In the genomic region with DNA sequence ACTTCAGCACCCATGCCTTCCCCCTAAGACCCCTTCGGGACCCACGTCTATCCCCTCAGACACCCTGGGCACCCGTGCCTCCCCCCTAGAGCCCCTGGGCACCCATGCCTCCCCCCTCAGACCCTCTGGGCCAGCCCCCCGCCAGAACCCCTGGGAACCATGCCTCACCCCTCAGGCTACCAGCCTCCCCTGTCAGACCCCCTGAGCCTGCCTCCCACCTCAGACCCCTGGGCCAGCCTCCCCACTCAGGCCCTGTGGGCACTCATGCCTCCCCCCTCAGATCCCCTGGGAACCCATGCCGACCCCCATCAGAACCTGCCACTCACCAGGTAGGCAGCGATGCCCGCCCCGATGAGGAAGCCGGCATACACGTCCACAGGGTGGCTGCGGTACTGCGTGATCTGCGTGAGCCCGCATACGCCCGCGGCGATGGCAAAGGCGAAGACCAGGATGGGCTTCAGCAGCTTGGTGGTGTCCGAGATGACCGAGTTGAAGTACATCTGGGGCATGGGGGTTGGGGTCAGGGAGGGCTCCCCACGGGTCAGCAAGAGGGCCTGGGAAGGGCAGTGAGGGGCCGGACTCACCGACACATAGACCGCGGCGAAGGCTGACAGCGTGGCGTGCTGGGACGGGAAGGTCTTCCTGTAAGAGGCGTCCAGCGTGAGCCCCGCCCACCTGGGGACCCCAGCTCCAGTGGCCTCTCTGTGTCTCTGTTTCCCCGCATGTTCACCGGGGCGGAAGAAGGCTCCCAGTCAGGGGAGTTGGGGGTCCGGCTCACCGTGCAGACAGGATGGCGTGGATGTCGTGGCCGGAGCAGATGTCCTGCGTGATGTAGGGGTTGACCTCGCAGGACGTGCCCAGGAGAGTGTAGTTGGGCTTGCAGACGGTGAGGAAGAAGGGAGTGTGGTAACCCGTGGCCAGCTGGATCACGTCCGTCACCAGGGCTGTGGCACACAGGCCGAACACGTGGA, we compare ENCODE assay signal across 2 cellular contexts.
TF ChIP-seq lines count a peak whose summit lies in the region.

No MANE protein-coding gene starts in this region.

TF ChIP-seq in HCT116, 20 proteins besides CTCF, POLR2A, EP300 and RAD21:
- TF ChIP-seq, protein P1, sequence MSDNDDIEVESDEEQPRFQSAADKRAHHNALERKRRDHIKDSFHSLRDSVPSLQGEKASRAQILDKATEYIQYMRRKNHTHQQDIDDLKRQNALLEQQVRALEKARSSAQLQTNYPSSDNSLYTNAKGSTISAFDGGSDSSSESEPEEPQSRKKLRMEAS (IDR thresholded peaks at IDR 0.05): no peak
- TF ChIP-seq CEBPB (IDR thresholded peaks at IDR 0.05; ENCODE audit: low read depth) (no peak), JUND (IDR thresholded peaks at IDR 0.05) (no peak), TCF7L2 (IDR thresholded peaks at IDR 0.05; ENCODE audit: borderline replicate concordance, extremely low read depth, insufficient read depth, insufficient read length) (no peak), YY1 (IDR thresholded peaks at IDR 0.05; ENCODE audit: extremely low read depth, insufficient replicate concordance, low read depth, low read length) (no peak), POLR2AphosphoS5 (IDR thresholded peaks at IDR 0.05; ENCODE audit: low read depth, low read length) (no peak)
TF ChIP-seq in HCT116: peak in this region for 0.

TF ChIP-seq in GM12878, 131 proteins besides CTCF, POLR2A, EP300 and RAD21:
- no peak for TF ChIP-seq CBX3 (IDR thresholded peaks at IDR 0.05; ENCODE audit: borderline replicate concordance, low read depth)
- TF ChIP-seq, protein P1 (IDR thresholded peaks at IDR 0.05; ENCODE audit: low read depth, low read length): no peak
- TF ChIP-seq SMAD5 (IDR thresholded peaks at IDR 0.05; ENCODE audit: low read depth): no peak
- TF ChIP-seq MYC (IDR thresholded peaks at IDR 0.05; ENCODE audit: insufficient read depth, insufficient read length, insufficient replicate concordance, low read length, severe bottlenecking): no peak
- no peak for TF ChIP-seq ZNF384 (IDR thresholded peaks at IDR 0.05; ENCODE audit: borderline replicate concordance, low read depth, low read length)
- peak; percentile 33; the same call in 1 of the 2 replicates for TF ChIP-seq BCL11A (IDR thresholded peaks at IDR 0.05; ENCODE audit: low read depth, low read length)
- TF ChIP-seq CBFB (IDR thresholded peaks at IDR 0.05; ENCODE audit: low read depth): peak; percentile 53; the same call in 1 of the 2 replicates
- peak; percentile 81 for TF ChIP-seq POLR2AphosphoS5 (IDR thresholded peaks at IDR 0.05; ENCODE audit: low read length)
- TF ChIP-seq, protein P2, sequence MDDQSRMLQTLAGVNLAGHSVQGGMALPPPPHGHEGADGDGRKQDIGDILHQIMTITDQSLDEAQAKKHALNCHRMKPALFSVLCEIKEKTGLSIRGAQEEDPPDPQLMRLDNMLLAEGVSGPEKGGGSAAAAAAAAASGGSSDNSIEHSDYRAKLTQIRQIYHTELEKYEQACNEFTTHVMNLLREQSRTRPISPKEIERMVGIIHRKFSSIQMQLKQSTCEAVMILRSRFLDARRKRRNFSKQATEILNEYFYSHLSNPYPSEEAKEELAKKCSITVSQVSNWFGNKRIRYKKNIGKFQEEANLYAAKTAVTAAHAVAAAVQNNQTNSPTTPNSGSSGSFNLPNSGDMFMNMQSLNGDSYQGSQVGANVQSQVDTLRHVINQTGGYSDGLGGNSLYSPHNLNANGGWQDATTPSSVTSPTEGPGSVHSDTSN (IDR thresholded peaks at IDR 0.05; ENCODE audit: insufficient replicate concordance, low read depth, low read length): no peak
- no peak for TF ChIP-seq HDAC2 (IDR thresholded peaks at IDR 0.05)
